19 cellular contexts compared by ENCODE assay signal in genomic region chr1:212212901-212213300, GRCh38.
DNase-seq lines count a peak whose midpoint lies in the region; ATAC-seq and TF ChIP-seq lines count a peak whose summit lies in the region.
"Had no signal": no experiment of that assay in that cellular context is flagged by ENCODE, and none has a peak within 500 bp of the region (broad histone marks: within the 10 kb centered on the region; RNA-seq: fewer than 3 reads in every experiment).

No MANE protein-coding gene starts in this region.

- no peaks in the 10 kb centered on the region for H3K27me3 ChIP-seq in uterus

- no peaks in the 10 kb centered on the region for H3K9me3 ChIP-seq in uterus

- peak overlapping the region in 2 of 3 experiments; percentile 25 to 79 for H3K27ac Mint-ChIP-seq in nephron

- H3K27me3 Mint-ChIP-seq in nephron (ENCODE audit: low read depth) = peaks cover 32% of the 10 kb centered on the region

- TF ChIP-seq CTCF in fibroblast of mammary gland (conservative IDR thresholded peaks at IDR 0.05; ENCODE audit: control insufficient read depth, insufficient read depth, low read depth, low read length) = no peak
- TF ChIP-seq CTCF in nephron (IDR thresholded peaks at IDR 0.05; ENCODE audit: unreplicated experiment in 3 of 3) = no peak
- no peak for TF ChIP-seq CTCF in uterus (IDR thresholded peaks at IDR 0.05)

- peak; percentile 38 for DNase-seq in NCI-H2171 treated with DMSO at 0.1 percent for 48 hours (lab: John Stamatoyannopoulos, UW)
- DNase-seq in NCI-H2171 (lab: John Stamatoyannopoulos, UW) = no peak
- peak; percentile 85 for DNase-seq in fibroblast of mammary gland (ENCODE audit: low read depth)
- DNase-seq in uterus = peak; percentile 31 to 37
- no peak for DNase-seq in SK-N-DZ (ENCODE audit: low spot score)
- no peak for DNase-seq in iPS-NIHi11 (ENCODE audit: low spot score)
- DNase-seq: ACHN, DMS153, DND-41, MV-4-11, NCI-H1105, NCI-H1436 treated with DMSO at 0.1 percent for 48 hours, NCI-H187 treated with DMSO at 0.1 percent for 48 hours, NCI-H524 treated with DMSO at 0.1 percent for 48 hours, NCI-H774 had no signal

- intact Hi-C loops in uterus (cut with DNase I; ENCODE audit: low total_unique reads) = no loop called here

- no peak for ATAC-seq in HG03520 (IDR thresholded peaks at IDR 0.05; ENCODE audit: unreplicated experiment)

- no peak for TF ChIP-seq POLR2A in uterus (IDR thresholded peaks at IDR 0.05)

- H3K9me3 Mint-ChIP-seq in nephron = no peaks in the 10 kb centered on the region

- H3K36me3 Mint-ChIP-seq in nephron (ENCODE audit: low read depth) = peaks cover 3% of the 10 kb centered on the region

- no peaks in the 10 kb centered on the region for H3K36me3 ChIP-seq in uterus

- H3K4me3 ChIP-seq in fibroblast of mammary gland (ENCODE audit: control insufficient read depth, low read depth, low read length) (no peak overlapping the region), uterus (no peak overlapping the region)
- H3K4me3 ChIP-seq: K562 had no signal

- H3K4me3 Mint-ChIP-seq in nephron = no peak overlapping the region

- H3K4me1 ChIP-seq in uterus = no peaks in the 10 kb centered on the region

- H3K27ac ChIP-seq in uterus = peak overlapping the region; percentile 43 to 49
- H3K27ac ChIP-seq: 22Rv1 had no signal

- peaks cover 20% of the 10 kb centered on the region for H3K4me1 Mint-ChIP-seq in nephron

Comparison
In these comparisons a context has a peak if more than half of its experiments do, and no peak if none do; other contexts are left out.
1. DNase-seq: peak in NCI-H2171 treated with DMSO at 0.1 percent for 48 hours (single experiment), fibroblast of mammary gland (single experiment) and uterus (2 of 2); none in NCI-H2171 (single experiment), SK-N-DZ (single experiment) and iPS-NIHi11 (single experiment).